Comparison of ENCODE assay signal across 22 cellular contexts in the genomic region with DNA sequence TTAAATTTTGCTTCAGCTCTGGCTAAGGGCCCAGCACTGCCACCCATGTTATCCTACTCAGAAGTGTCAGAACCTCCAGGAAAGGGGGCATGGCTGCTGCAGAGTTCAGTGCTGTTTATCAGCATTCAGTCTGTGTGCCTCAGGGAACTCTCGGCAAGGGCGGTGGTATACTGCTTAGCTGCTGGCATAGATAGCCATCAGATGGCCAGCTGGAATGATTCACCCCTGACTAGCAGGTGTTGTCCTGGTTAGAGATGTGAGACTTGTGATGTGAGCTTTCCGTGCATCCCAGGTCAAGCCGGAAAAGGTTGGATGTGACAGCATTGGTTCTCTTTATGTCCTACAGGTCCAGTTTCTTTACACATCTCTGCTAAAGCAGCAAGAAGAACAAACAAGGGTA. TPM values are rescaled to one million over a fixed set of nuclear protein-coding genes. Genes with fewer than 3 reads are reported as not detected.
DNase-seq lines count a peak whose midpoint lies in the region; ATAC-seq and TF ChIP-seq lines count a peak whose summit lies in the region.
"Had no signal": no experiment of that assay in that cellular context is flagged by ENCODE, and none has a peak within 500 bp of the region (broad histone marks: within the 10 kb centered on the region; RNA-seq: fewer than 3 reads in every experiment).

No MANE protein-coding gene starts in this region.

- H3K36me3 ChIP-seq in BE2C (peaks cover 37% of the 10 kb centered on the region), Panc1 (ENCODE audit: control insufficient read depth, insufficient read depth, low read length) (peaks cover 49% of the 10 kb centered on the region), trophoblast cell (ENCODE audit: control insufficient read depth in 1 of 2, insufficient read depth in 2 of 2, low read length in 2 of 2) (peaks cover 27 to 31% of the 10 kb centered on the region in 2 experiments), suprapubic skin (no peaks in the 10 kb centered on the region)

- H4K91ac ChIP-seq in trophoblast cell (ENCODE audit: low read depth, low read length), result no peak overlapping the region

- no peak for TF ChIP-seq EP300 in suprapubic skin (IDR thresholded peaks at IDR 0.05)

- peak overlapping the region; percentile 70 for H3K9ac ChIP-seq in trophoblast cell (ENCODE audit: low read length)
- H3K9ac ChIP-seq: GM23248 had no signal

- CTCF ChIA-PET in Panc1 (lab: Charles Lee), result no interaction called here

- TF ChIP-seq POLR2A in suprapubic skin (IDR thresholded peaks at IDR 0.05), result no peak

- H3K4ac ChIP-seq in trophoblast cell (ENCODE audit: low read depth, low read length), result no peak overlapping the region

- H3K14ac ChIP-seq in trophoblast cell (ENCODE audit: low read length), result no peak overlapping the region

- no peaks in the 10 kb centered on the region for H3K27me3 ChIP-seq in BE2C
- H3K27me3 ChIP-seq in Panc1 (ENCODE audit: control insufficient read depth, insufficient read depth, low read length), result no peaks in the 10 kb centered on the region
- H3K27me3 ChIP-seq in trophoblast cell (ENCODE audit: insufficient read depth, low read length), result no peaks in the 10 kb centered on the region
- H3K27me3 ChIP-seq in suprapubic skin, result no peaks in the 10 kb centered on the region

- H3K4me1 ChIP-seq in BE2C (no peaks in the 10 kb centered on the region), Panc1 (ENCODE audit: control insufficient read depth, insufficient read depth, low read length) (no peaks in the 10 kb centered on the region), trophoblast cell (ENCODE audit: control insufficient read depth in 1 of 2, insufficient read depth in 2 of 2, low read length in 2 of 2) (no peaks in the 10 kb centered on the region), suprapubic skin (peaks cover 12% of the 10 kb centered on the region)
- H3K4me1 ChIP-seq: A549, Caco-2 had no signal

- 0 out of 2 replicates have a peak, but pooled peaks have one; percentile 12 for ATAC-seq in Panc1
- ATAC-seq: A549; CD8-positive, alpha-beta T cell; GM12878 had no signal

- H3K4me3 ChIP-seq in BE2C (ENCODE audit: low read depth, low read length) (no peak overlapping the region), Panc1 (ENCODE audit: low read depth in 2 of 2, low read length in 2 of 2) (no peak overlapping the region), trophoblast cell (ENCODE audit: low read depth, low read length) (no peak overlapping the region), suprapubic skin (no peak overlapping the region)
- H3K4me3 ChIP-seq: A549, GM12878, GM23248, HAP-1 had no signal

- H2AK5ac ChIP-seq in trophoblast cell (ENCODE audit: low read length), result no peak overlapping the region

- no peaks in the 10 kb centered on the region for H3K79me2 ChIP-seq in trophoblast cell (ENCODE audit: control insufficient read depth, insufficient read depth, low read length, poor library complexity)

- peak; percentile 28 for DNase-seq in BE2C
- DNase-seq in Panc1 (ENCODE audit: low read depth, low spot score), result no peak
- peak; percentile 79 to 84 for DNase-seq in trophoblast cell
- no peak for DNase-seq in HK-2 (ENCODE audit: unreplicated experiment)
- DNase-seq in RKO (ENCODE audit: low spot score), result no peak
- no peak for DNase-seq in suprapubic skin (ENCODE audit: low spot score in 2 of 2)
- DNase-seq: 8988T; ACHN; AML-193; C1 segment of cervical spinal cord; Caco-2; CD4-positive, CD25-positive, alpha-beta regulatory T cell; CD8-positive, alpha-beta T cell; DMS153; DND-41; GM23248; HFFc6 had no signal

- no peak overlapping the region for H4K8ac ChIP-seq in trophoblast cell (ENCODE audit: low read depth, low read length)

- TF ChIP-seq CTCF in BE2C (IDR thresholded peaks at IDR 0.05; ENCODE audit: low read depth, low read length), result no peak
- no peak for TF ChIP-seq CTCF in Panc1 (IDR thresholded peaks at IDR 0.05)
- TF ChIP-seq CTCF in suprapubic skin (IDR thresholded peaks at IDR 0.05), result no peak

- H3K4me2 ChIP-seq in trophoblast cell (ENCODE audit: low read length), result no peak overlapping the region
- H3K4me2 ChIP-seq: A549 had no signal

- H3K27ac ChIP-seq in Panc1 (ENCODE audit: low read length), result no peak overlapping the region
- no peak overlapping the region for H3K27ac ChIP-seq in trophoblast cell (ENCODE audit: low read depth, low read length)
- no peak overlapping the region for H3K27ac ChIP-seq in suprapubic skin
- H3K27ac ChIP-seq: A549, GM23248 had no signal

- in situ Hi-C loops in Panc1 (cut with HindIII; ENCODE audit: low pct_unique_long_range_greater_than_20kb, low sequenced_read_pairs), result no loop called here

- H3K23ac ChIP-seq in trophoblast cell (ENCODE audit: low read length), result no peak overlapping the region

- no peak overlapping the region for H2AFZ ChIP-seq in trophoblast cell (ENCODE audit: insufficient read depth, low read length, poor library complexity)
- H2AFZ ChIP-seq: GM23248 had no signal

- no peaks in the 10 kb centered on the region for H3K79me1 ChIP-seq in trophoblast cell (ENCODE audit: low read length)

- H3K9me3 ChIP-seq in BE2C (no peaks in the 10 kb centered on the region; the same call in 1 of the 2 replicates), Panc1 (ENCODE audit: control insufficient read depth, insufficient read depth, low read depth, low read length) (no peaks in the 10 kb centered on the region), trophoblast cell (ENCODE audit: insufficient read depth, low read depth, low read length) (peaks cover 8% of the 10 kb centered on the region), suprapubic skin (no peaks in the 10 kb centered on the region)
- H3K9me3 ChIP-seq: HAP-1 had no signal

- H2BK120ac ChIP-seq in trophoblast cell (ENCODE audit: insufficient read depth, low read length, poor library complexity), result no peak overlapping the region

- POLR2A ChIA-PET in Panc1 (lab: Charles Lee), result no interaction called here

- no peak overlapping the region for H2BK12ac ChIP-seq in trophoblast cell (ENCODE audit: low read length)

- WGBS in trophoblast cell (ENCODE audit: extremely low coverage, insufficient coverage, insufficient read length), result no CpG with 5 or more reads among the region's 4 CpGs
- 100% methylated on average over 2 of the region's 4 CpGs for WGBS in suprapubic skin

- no peak overlapping the region for H4K12ac ChIP-seq in trophoblast cell (ENCODE audit: low read depth, low read length)

- no peak overlapping the region for H3K18ac ChIP-seq in trophoblast cell (ENCODE audit: low read length)

- no peak overlapping the region for H2BK5ac ChIP-seq in trophoblast cell (ENCODE audit: low read depth, low read length, poor library complexity)

- intact Hi-C loops in Panc1 (cut with micrococcal nuclease; ENCODE audit: unreplicated experiment), result no loop called here

- no TSS peak for BruUV-seq in Panc1 (replicated peaks; lab: Mats Ljungman, UMichigan)

RNA-seq across cellular contexts. Expression of gene CEP55, which starts 22.1 kb away (rescaled TPM):
- polyA plus RNA-seq in BE2C (2012; ENCODE audit: insufficient read depth, insufficient read length, low read depth), result 2.0 TPM
- total RNA-seq in Panc1 (2021; ENCODE audit: unreplicated experiment) (96.4 TPM), suprapubic skin (1 to 10 TPM; 1.4 to 4.3 (median 2.8) TPM)
- 29.0 TPM for polyA plus RNA-seq in Panc1 (2012; ENCODE audit: insufficient read length)
- polyA plus RNA-seq in trophoblast cell (2013), result 26.3 and 28.5 TPM in 2 replicates

RNA-seq across cellular contexts. Expression of gene MYOF, which starts 36.4 kb away (rescaled TPM):
- polyA plus RNA-seq in BE2C (2012; ENCODE audit: insufficient read depth, insufficient read length, low read depth), result 0.09 TPM
- total RNA-seq in Panc1 (2021; ENCODE audit: unreplicated experiment) (376 TPM), suprapubic skin (100 to 1,000 TPM in 3 of 4 donors, 10 to 100 TPM in 1; 77.8 to 174 (median 116) TPM)
- 187 TPM for polyA plus RNA-seq in Panc1 (2012; ENCODE audit: insufficient read length)
- polyA plus RNA-seq in trophoblast cell (2013), result 105 and 106 TPM in 2 replicates
- total RNA-seq: CD8-positive, alpha-beta T cell had no signal

RNA-seq across cellular contexts. Expression of gene FFAR4, which starts 47.9 kb away (rescaled TPM):
- not detected for polyA plus RNA-seq in BE2C (2012; ENCODE audit: insufficient read depth, insufficient read length, low read depth)
- total RNA-seq in Panc1 (2021; ENCODE audit: unreplicated experiment) (0.92 TPM), suprapubic skin (1 to 10 TPM in 1 of 4 donors, under 1 TPM in 3; 0.36 to 1.3 (median 0.77) TPM)
- 8.2 TPM for polyA plus RNA-seq in Panc1 (2012; ENCODE audit: insufficient read length)
- polyA plus RNA-seq in trophoblast cell (2013), result 0.04 and 0.08 TPM in 2 replicates
- total RNA-seq: CD4-positive, CD25-positive, alpha-beta regulatory T cell; CD8-positive, alpha-beta T cell; GM12878; GM23248; H1; HFFc6 had no signal
- polyA plus RNA-seq: BJ; CD4-positive, CD25-positive, alpha-beta regulatory T cell; GM12878; GM23248; H1 had no signal

Comparison
In these comparisons a context has a peak if more than half of its experiments do, and no peak if none do; other contexts are left out.
1. DNase-seq: peak in BE2C (single experiment) and trophoblast cell (2 of 2); none in Panc1 (single experiment), HK-2 (single experiment), RKO (single experiment) and suprapubic skin (0 of 2).
2. RNA of gene CEP55, which starts 22.1 kb away (total RNA-seq): 96.4 TPM in Panc1 (single experiment); 1.4 to 4.3 TPM in suprapubic skin; every median in the first group is over 10 times any median in the second.